10 cellular contexts compared by ENCODE assay signal in genomic region chr4:125321709-125322362, GRCh38. TPM values are rescaled to one million over a fixed set of nuclear protein-coding genes. Genes with fewer than 3 reads are reported as not detected.
DNase-seq lines count a peak whose midpoint lies in the region; ATAC-seq and TF ChIP-seq lines count a peak whose summit lies in the region.
"Had no signal": no experiment of that assay in that cellular context is flagged by ENCODE, and none has a peak within 500 bp of the region (broad histone marks: within the 10 kb centered on the region; RNA-seq: fewer than 3 reads in every experiment).

No MANE protein-coding gene starts in this region.

- no peak overlapping the region for H3K27ac Mint-ChIP-seq in activated T-helper 17 cell treated with anti-CD3 and anti-CD28 coated beads, Interleukin-2, amount 50 U/mL, for 72 hours
- H3K27ac Mint-ChIP-seq in stimulated activated effector memory CD8-positive, alpha-beta T cell treated with anti-CD3 and anti-CD28 coated beads, Interleukin-12 subunit alpha, Interleukin-12 subunit beta, amount 100 ng/mL, for 72 hours = no peak overlapping the region
- no peak overlapping the region for H3K27ac Mint-ChIP-seq in activated T-helper 2 cell treated with anti-CD3 and anti-CD28 coated beads, Interferon-gamma antibody, Interleukin-2, Interleukin-4, amounts not matched to agents 10 μg/mL and 5 μg/mL and 100 μg/mL, durations not matched to agents 14 hours and 24 hours and 36 hours
- H3K27ac Mint-ChIP-seq: activated CD8-positive, alpha-beta T cell treated with anti-CD3 and anti-CD28 coated beads for 36 hours had no signal

- H3K36me3 ChIP-seq in left ventricle myocardium inferior = peaks cover 9% of the 10 kb centered on the region
- H3K36me3 ChIP-seq in ovary = no peaks in the 10 kb centered on the region

- H3K4me1 Mint-ChIP-seq in activated T-helper 17 cell treated with anti-CD3 and anti-CD28 coated beads, Interleukin-2, amount 50 U/mL, for 72 hours = no peaks in the 10 kb centered on the region
- peaks cover 2% of the 10 kb centered on the region for H3K4me1 Mint-ChIP-seq in stimulated activated effector memory CD8-positive, alpha-beta T cell treated with anti-CD3 and anti-CD28 coated beads, Interleukin-12 subunit alpha, Interleukin-12 subunit beta, amount 100 ng/mL, for 72 hours
- peaks cover 3% of the 10 kb centered on the region for H3K4me1 Mint-ChIP-seq in activated T-helper 2 cell treated with anti-CD3 and anti-CD28 coated beads, Interferon-gamma antibody, Interleukin-2, Interleukin-4, amounts not matched to agents 10 μg/mL and 5 μg/mL and 100 μg/mL, durations not matched to agents 14 hours and 24 hours and 36 hours (ENCODE audit: low read depth)

- H3K36me3 Mint-ChIP-seq in activated T-helper 17 cell treated with anti-CD3 and anti-CD28 coated beads, Interleukin-2, amount 50 U/mL, for 72 hours (ENCODE audit: low read depth) = no peaks in the 10 kb centered on the region
- no peaks in the 10 kb centered on the region for H3K36me3 Mint-ChIP-seq in stimulated activated effector memory CD8-positive, alpha-beta T cell treated with anti-CD3 and anti-CD28 coated beads, Interleukin-12 subunit alpha, Interleukin-12 subunit beta, amount 100 ng/mL, for 72 hours
- H3K36me3 Mint-ChIP-seq in activated T-helper 2 cell treated with anti-CD3 and anti-CD28 coated beads, Interferon-gamma antibody, Interleukin-2, Interleukin-4, amounts not matched to agents 10 μg/mL and 5 μg/mL and 100 μg/mL, durations not matched to agents 14 hours and 24 hours and 36 hours (ENCODE audit: low read depth) = no peaks in the 10 kb centered on the region

- DNase-seq in EL (peak; percentile 62), left ventricle myocardium inferior (no peak), sciatic nerve (ENCODE audit: low spot score) (no peak), ovary (no peak)
- DNase-seq in stimulated activated effector memory CD8-positive, alpha-beta T cell treated with anti-CD3 and anti-CD28 coated beads, Interleukin-12 subunit alpha, Interleukin-12 subunit beta, amount 100 ng/mL, for 72 hours (ENCODE audit: low spot score in 2 of 2) = no peak
- DNase-seq in activated T-helper 2 cell treated with anti-CD3 and anti-CD28 coated beads, Interferon-gamma antibody, Interleukin-2, Interleukin-4, amounts not matched to agents 10 μg/mL and 5 μg/mL and 100 μg/mL, durations not matched to agents 14 hours and 24 hours and 36 hours (ENCODE audit: low spot score) = no peak
- DNase-seq: activated CD8-positive, alpha-beta T cell treated with anti-CD3 and anti-CD28 coated beads for 36 hours had no signal

- TF ChIP-seq POLR2A in ovary (IDR thresholded peaks at IDR 0.05) = no peak

- TF ChIP-seq EP300 in ovary (IDR thresholded peaks at IDR 0.05) = no peak

- peaks cover 16% of the 10 kb centered on the region for H3K27me3 Mint-ChIP-seq in activated T-helper 17 cell treated with anti-CD3 and anti-CD28 coated beads, Interleukin-2, amount 50 U/mL, for 72 hours
- H3K27me3 Mint-ChIP-seq in activated T-helper 2 cell treated with anti-CD3 and anti-CD28 coated beads, Interferon-gamma antibody, Interleukin-2, Interleukin-4, amounts not matched to agents 10 μg/mL and 5 μg/mL and 100 μg/mL, durations not matched to agents 14 hours and 24 hours and 36 hours (ENCODE audit: low read depth) = peaks cover 16% of the 10 kb centered on the region

- peak overlapping the region; percentile 33 for H3K27ac ChIP-seq in angular gyrus (ENCODE audit: low read depth, low read length)
- peak overlapping the region; percentile 63 for H3K27ac ChIP-seq in left ventricle myocardium inferior (replicated peaks)
- no peak overlapping the region for H3K27ac ChIP-seq in ovary

- peak; percentile 74 for ATAC-seq in sciatic nerve
- ATAC-seq in activated T-helper 17 cell treated with anti-CD3 and anti-CD28 coated beads, Interleukin-2, amount 50 U/mL, for 72 hours (replicated peaks) = no peak
- no peak for ATAC-seq in stimulated activated effector memory CD8-positive, alpha-beta T cell treated with anti-CD3 and anti-CD28 coated beads, Interleukin-12 subunit alpha, Interleukin-12 subunit beta, amount 100 ng/mL, for 72 hours
- ATAC-seq: activated CD8-positive, alpha-beta T cell treated with anti-CD3 and anti-CD28 coated beads for 36 hours had no signal

- H3K4me1 ChIP-seq in left ventricle myocardium inferior (peaks cover 84% of the 10 kb centered on the region), ovary (ENCODE audit: insufficient read depth) (peaks cover 11% of the 10 kb centered on the region)

- no peaks in the 10 kb centered on the region for H3K9me3 Mint-ChIP-seq in activated T-helper 17 cell treated with anti-CD3 and anti-CD28 coated beads, Interleukin-2, amount 50 U/mL, for 72 hours
- H3K9me3 Mint-ChIP-seq in stimulated activated effector memory CD8-positive, alpha-beta T cell treated with anti-CD3 and anti-CD28 coated beads, Interleukin-12 subunit alpha, Interleukin-12 subunit beta, amount 100 ng/mL, for 72 hours = peaks cover 2% of the 10 kb centered on the region
- no peaks in the 10 kb centered on the region for H3K9me3 Mint-ChIP-seq in activated T-helper 2 cell treated with anti-CD3 and anti-CD28 coated beads, Interferon-gamma antibody, Interleukin-2, Interleukin-4, amounts not matched to agents 10 μg/mL and 5 μg/mL and 100 μg/mL, durations not matched to agents 14 hours and 24 hours and 36 hours
- H3K9me3 Mint-ChIP-seq: activated CD8-positive, alpha-beta T cell treated with anti-CD3 and anti-CD28 coated beads for 36 hours had no signal

- peak overlapping the region; percentile 53 for H3K4me3 ChIP-seq in left ventricle myocardium inferior
- no peak overlapping the region for H3K4me3 ChIP-seq in ovary
- H3K4me3 ChIP-seq: lung had no signal

- H3K9me3 ChIP-seq in left ventricle myocardium inferior (replicated peaks) (no peaks in the 10 kb centered on the region), ovary (no peaks in the 10 kb centered on the region)

- no peak for TF ChIP-seq CTCF in left ventricle myocardium inferior (IDR thresholded peaks at IDR 0.05; ENCODE audit: borderline replicate concordance)
- no peak for TF ChIP-seq CTCF in ovary (IDR thresholded peaks at IDR 0.05)

- H3K4me3 Mint-ChIP-seq in activated T-helper 17 cell treated with anti-CD3 and anti-CD28 coated beads, Interleukin-2, amount 50 U/mL, for 72 hours = no peak overlapping the region
- no peak overlapping the region for H3K4me3 Mint-ChIP-seq in stimulated activated effector memory CD8-positive, alpha-beta T cell treated with anti-CD3 and anti-CD28 coated beads, Interleukin-12 subunit alpha, Interleukin-12 subunit beta, amount 100 ng/mL, for 72 hours
- H3K4me3 Mint-ChIP-seq in activated T-helper 2 cell treated with anti-CD3 and anti-CD28 coated beads, Interferon-gamma antibody, Interleukin-2, Interleukin-4, amounts not matched to agents 10 μg/mL and 5 μg/mL and 100 μg/mL, durations not matched to agents 14 hours and 24 hours and 36 hours (ENCODE audit: low read depth) = no peak overlapping the region
- H3K4me3 Mint-ChIP-seq: activated CD8-positive, alpha-beta T cell treated with anti-CD3 and anti-CD28 coated beads for 36 hours had no signal

- no peaks in the 10 kb centered on the region for H3K27me3 ChIP-seq in left ventricle myocardium inferior (ENCODE audit: low read depth)
- no peaks in the 10 kb centered on the region for H3K27me3 ChIP-seq in ovary

- intact Hi-C loops in left ventricle myocardium inferior (cut with micrococcal nuclease) = no loop called here
- intact Hi-C loops in sciatic nerve (cut with DNase I) = no loop called here
- intact Hi-C loops in ovary (cut with DNase I) = no loop called here
- intact Hi-C loops in activated T-helper 2 cell treated with anti-CD3 and anti-CD28 coated beads, Interferon-gamma antibody, Interleukin-2, Interleukin-4, amounts not matched to agents 10 μg/mL and 5 μg/mL and 100 μg/mL, durations not matched to agents 14 hours and 24 hours and 36 hours (cut with micrococcal nuclease) = no loop called here

RNA-seq across cellular contexts. Expression of gene FAT4, which starts 7.1 kb away (rescaled TPM):
- total RNA-seq in left ventricle myocardium inferior (6.7 TPM), sciatic nerve (23.4 TPM), ovary (10 to 100 TPM in 5 of 7 donors, 1 to 10 TPM in 2; 8.3 to 14.2 (median 11.0) TPM)
- 1 to 10 TPM; 3.8 to 8.7 TPM for polyA plus RNA-seq in ovary
- total RNA-seq in activated T-helper 17 cell treated with anti-CD3 and anti-CD28 coated beads, Interleukin-2, amount 50 U/mL, for 72 hours = not detected
- total RNA-seq in activated T-helper 2 cell treated with anti-CD3 and anti-CD28 coated beads, Interferon-gamma antibody, Interleukin-2, Interleukin-4, amounts not matched to agents 10 μg/mL and 5 μg/mL and 100 μg/mL, durations not matched to agents 14 hours and 24 hours and 36 hours = not detected in 2 replicates
- total RNA-seq: activated CD8-positive, alpha-beta T cell treated with anti-CD3 and anti-CD28 coated beads for 36 hours had no signal

Comparison
In these comparisons a context has a peak if more than half of its experiments do, and no peak if none do; other contexts are left out.
1. H3K27ac ChIP-seq: peak in angular gyrus (single experiment) and left ventricle myocardium inferior (single experiment); none in ovary (0 of 2).